ENCODE assay signal across 16 cellular contexts in the genomic region with DNA sequence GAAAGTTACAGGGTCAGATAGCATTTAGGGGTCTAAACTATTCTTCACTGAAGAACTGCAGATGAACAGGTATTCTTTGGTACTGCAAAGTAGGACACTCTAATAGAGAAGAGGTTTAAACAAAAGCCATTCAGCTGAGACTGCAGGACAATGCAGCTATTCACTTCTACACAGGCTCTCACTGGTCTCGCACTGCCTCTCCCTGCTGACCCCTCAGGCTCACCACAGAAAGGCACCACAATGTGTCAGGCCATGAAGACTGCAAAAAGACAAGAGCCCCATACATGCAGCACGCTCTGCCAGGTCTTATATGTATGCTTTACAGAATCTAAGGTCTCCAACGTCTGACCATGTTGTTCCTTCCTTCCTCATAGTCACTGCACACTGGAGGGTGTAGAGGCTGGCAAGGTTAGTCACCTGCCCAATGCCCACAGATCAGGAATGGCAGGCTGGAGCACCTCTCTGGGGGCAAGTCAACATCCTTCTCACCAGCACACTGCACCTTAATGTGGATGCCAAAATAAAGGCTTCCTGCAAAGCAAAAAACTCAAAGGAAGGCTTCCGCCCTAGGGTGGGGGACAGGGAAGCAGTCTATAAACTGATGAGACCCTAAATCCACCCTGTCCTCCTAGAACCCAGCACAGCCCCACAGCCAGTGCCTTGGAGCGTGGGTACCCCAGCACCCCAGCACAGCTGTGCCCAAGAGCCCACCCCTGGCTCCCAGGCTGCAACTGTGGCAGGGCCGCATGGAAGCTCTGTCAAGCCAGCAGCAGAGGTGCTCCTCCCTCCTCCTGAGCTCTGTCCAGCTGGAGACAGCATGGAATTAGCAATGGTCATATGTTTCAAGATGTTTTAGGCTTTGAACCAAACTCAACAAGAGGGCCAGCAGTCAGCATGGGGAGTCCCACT. TPM values are rescaled to one million over a fixed set of nuclear protein-coding genes. Genes with fewer than 3 reads are reported as not detected.
A peak's percentile ranks its signal among the peaks of the same experiment; 100 is the strongest.
DNase-seq lines count a peak whose midpoint lies in the region; ATAC-seq and TF ChIP-seq lines count a peak whose summit lies in the region.
"Had no signal": no experiment of that assay in that cellular context is flagged by ENCODE, and none has a peak within 500 bp of the region (broad histone marks: within the 10 kb centered on the region; RNA-seq: fewer than 3 reads in every experiment).

No MANE protein-coding gene starts in this region.

- intact Hi-C loops in heart left ventricle (cut with DNase I): loop anchor here in 2 of 10 donors (5.0 kb wide), 2 partner anchors 113 to 118 kb away; no protein-coding TSS in a partner anchor
- intact Hi-C loops in CD4-positive, alpha-beta T cell (cut with DNase I, micrococcal nuclease): no loop called here

- H3K4me1 ChIP-seq in heart left ventricle: peaks cover 0 to 26% (median 7%) of the 10 kb centered on the region in 12 donors

- peak; percentile 23 to 49 (median 42) for ATAC-seq in heart left ventricle
- ATAC-seq in GM21825 (IDR thresholded peaks at IDR 0.05; ENCODE audit: unreplicated experiment): no peak
- no peak for ATAC-seq in HG02678 (IDR thresholded peaks at IDR 0.05; ENCODE audit: unreplicated experiment)
- ATAC-seq in CD4-positive, alpha-beta T cell (ENCODE audit: poor library complexity): no peak
- ATAC-seq: naive thymus-derived CD8-positive, alpha-beta T cell; T-cell had no signal

- TF ChIP-seq CTCF in heart left ventricle (IDR thresholded peaks at IDR 0.05) (no peak), progenitor cell of endocrine pancreas (IDR thresholded peaks at IDR 0.05; ENCODE audit: unreplicated experiment) (no peak)
- TF ChIP-seq CTCF in CD4-positive, alpha-beta T cell (IDR thresholded peaks at IDR 0.05): no peak

- WGBS in heart left ventricle, 4 donors: 73 to 84% (median 81%) methylated on average over 5 to 6 of the region's 6 CpGs

- POLR2A ChIA-PET in CD4-positive, alpha-beta T cell (lab: Charles Lee): interaction anchor here (0.8 kb wide), 1 partner anchor 11 kb away, joined by 3 read pairs; a partner anchor contains a TSS

- DNase-seq in COLO829 (ENCODE audit: low spot score) (peak; percentile 88), anterior cingulate cortex (lab: John Stamatoyannopoulos, UW) (peak in 41 of 58 donors; percentile 19 to 87 (median 60)), heart left ventricle (no peak), progenitor cell of endocrine pancreas (ENCODE audit: low spot score, unreplicated experiment) (no peak)
- no peak for DNase-seq in CD4-positive, alpha-beta T cell
- DNase-seq in activated CD4-positive, alpha-beta T cell treated with anti-CD3 and anti-CD28 coated beads, Interleukin-2, amount 50 U/mL, for 4 hours: no peak
- DNase-seq: activated CD4-positive, alpha-beta T cell treated with anti-CD3 and anti-CD28 coated beads, Interleukin-2, amount 50 U/mL, for 1 hour; activated effector memory CD4-positive, alpha-beta T cell treated with Interleukin-2 at 50 U/mL for 16 hours; naive thymus-derived CD8-positive, alpha-beta T cell; NCI-H2081 treated with DMSO at 0.1 percent for 48 hours; stimulated activated CD4-positive, alpha-beta T cell treated with anti-CD3 and anti-CD28 coated beads, Interleukin-12 subunit alpha, Interleukin-12 subunit beta, amount 100 ng/mL, for 4 hours; T-cell had no signal

- no peak overlapping the region for H3K27ac ChIP-seq in heart left ventricle
- no peak overlapping the region for H3K27ac ChIP-seq in CD4-positive, alpha-beta T cell (ENCODE audit: low read depth, low read length)

- H3K9me3 Mint-ChIP-seq in progenitor cell of endocrine pancreas (ENCODE audit: low read depth): no peaks in the 10 kb centered on the region
- H3K9me3 Mint-ChIP-seq in CD4-positive, alpha-beta T cell: no peaks in the 10 kb centered on the region
- H3K9me3 Mint-ChIP-seq: naive thymus-derived CD8-positive, alpha-beta T cell; T-cell had no signal

- H3K4me1 Mint-ChIP-seq in progenitor cell of endocrine pancreas (ENCODE audit: low read depth): peaks cover 11% of the 10 kb centered on the region
- H3K4me1 Mint-ChIP-seq in CD4-positive, alpha-beta T cell (ENCODE audit: low read depth): no peaks in the 10 kb centered on the region
- H3K4me1 Mint-ChIP-seq: T-cell had no signal

- peaks cover 8% of the 10 kb centered on the region for H3K36me3 Mint-ChIP-seq in progenitor cell of endocrine pancreas (ENCODE audit: insufficient read depth)
- peaks cover 83% of the 10 kb centered on the region for H3K36me3 Mint-ChIP-seq in CD4-positive, alpha-beta T cell (ENCODE audit: low read depth)

- no peak overlapping the region for H3K4me3 Mint-ChIP-seq in progenitor cell of endocrine pancreas (ENCODE audit: low read depth)
- no peak overlapping the region for H3K4me3 Mint-ChIP-seq in CD4-positive, alpha-beta T cell
- H3K4me3 Mint-ChIP-seq: naive thymus-derived CD8-positive, alpha-beta T cell; T-cell had no signal

- no peaks in the 10 kb centered on the region for H3K27me3 Mint-ChIP-seq in progenitor cell of endocrine pancreas
- H3K27me3 Mint-ChIP-seq in CD4-positive, alpha-beta T cell: no peaks in the 10 kb centered on the region
- H3K27me3 Mint-ChIP-seq: naive thymus-derived CD8-positive, alpha-beta T cell; T-cell had no signal

- TF ChIP-seq POLR2A in heart left ventricle (IDR thresholded peaks at IDR 0.05): no peak

- no peak overlapping the region for H3K4me3 ChIP-seq in heart left ventricle

- CTCF ChIA-PET in CD4-positive, alpha-beta T cell (lab: Charles Lee): no interaction called here

- peaks cover 0 to 92% (median 77%) of the 10 kb centered on the region in 9 donors for H3K36me3 ChIP-seq in heart left ventricle

- no peaks in the 10 kb centered on the region for H3K9me3 ChIP-seq in heart left ventricle
- no peaks in the 10 kb centered on the region for H3K9me3 ChIP-seq in CD4-positive, alpha-beta T cell (ENCODE audit: control insufficient read depth, low read length)

- H3K27ac Mint-ChIP-seq in progenitor cell of endocrine pancreas: peak overlapping the region; percentile 89
- H3K27ac Mint-ChIP-seq in CD4-positive, alpha-beta T cell: no peak overlapping the region

- no peaks in the 10 kb centered on the region for H3K27me3 ChIP-seq in heart left ventricle
- H3K27me3 ChIP-seq in CD4-positive, alpha-beta T cell (ENCODE audit: control insufficient read depth, insufficient read depth, low read length): no peaks in the 10 kb centered on the region

RNA-seq across cellular contexts. Expression of a gene that starts 10.7 kb away (rescaled TPM):
- not detected for total RNA-seq in heart left ventricle
- polyA plus RNA-seq in heart left ventricle: not detected
- total RNA-seq in progenitor cell of endocrine pancreas: not detected in 2 replicates
- total RNA-seq in CD4-positive, alpha-beta T cell: not detected
- total RNA-seq: kidney epithelial cell; naive thymus-derived CD8-positive, alpha-beta T cell; T-cell had no signal
- polyA plus RNA-seq: esophagus; naive thymus-derived CD8-positive, alpha-beta T cell had no signal

Comparison
In these comparisons a context has a peak if more than half of its experiments do, and no peak if none do; other contexts are left out.
1. DNase-seq: peak in COLO829 (single experiment) and anterior cingulate cortex (41 of 58); none in heart left ventricle (0 of 5), progenitor cell of endocrine pancreas (single experiment), CD4-positive, alpha-beta T cell (0 of 10) and activated CD4-positive, alpha-beta T cell treated with anti-CD3 and anti-CD28 coated beads, Interleukin-2, amount 50 U/mL, for 4 hours (0 of 2).
2. ATAC-seq: peak in heart left ventricle (4 of 4); none in GM21825 (single experiment), HG02678 (single experiment) and CD4-positive, alpha-beta T cell (single experiment).